ENCODE assay signal across 8 cellular contexts in genomic region chr10:33143160-33143728, GRCh38.
A peak's percentile ranks its signal among the peaks of the same experiment; 100 is the strongest.
DNase-seq lines count a peak whose midpoint lies in the region; ATAC-seq and TF ChIP-seq lines count a peak whose summit lies in the region.

No MANE protein-coding gene starts in this region.

- peaks cover 0 to 16% of the 10 kb centered on the region in 2 donors for H3K27me3 Mint-ChIP-seq in stimulated activated naive B cell treated with anti-CD40 and anti-IgM and Interleukin-4, amounts not matched to agents 10 μg/mL and 1 μg/mL and 100 μg/mL, for 72 hours

- no peak overlapping the region for H3K4me3 Mint-ChIP-seq in stimulated activated naive B cell treated with anti-CD40 and anti-IgM and Interleukin-4, amounts not matched to agents 10 μg/mL and 1 μg/mL and 100 μg/mL, for 72 hours

- no peak for TF ChIP-seq CTCF in fibroblast of the aortic adventitia (IDR thresholded peaks at IDR 0.05; ENCODE audit: insufficient read depth, low read length)

- ATAC-seq in stimulated activated naive B cell treated with anti-CD40 and anti-IgM and Interleukin-4, amounts not matched to agents 10 μg/mL and 1 μg/mL and 100 μg/mL, for 72 hours (replicated peaks) = peak; percentile 81 to 92
- ATAC-seq in HG02981 (IDR thresholded peaks at IDR 0.05; ENCODE audit: unreplicated experiment) (no peak), HG03520 (IDR thresholded peaks at IDR 0.05; ENCODE audit: unreplicated experiment) (no peak)

- DNase-seq in SIG-M5 treated with dmso at 0.1 percent for 504 hours (lab: John Stamatoyannopoulos, UW; ENCODE audit: unreplicated experiment) (peak; percentile 1), SIG-M5 (lab: John Stamatoyannopoulos, UW) (no peak), fibroblast of the aortic adventitia (ENCODE audit: low read depth) (peak; percentile 75), NCI-H82 (lab: John Stamatoyannopoulos, UW) (no peak)
- DNase-seq in activated CD4-positive, alpha-beta T cell treated with anti-CD3 and anti-CD28 coated beads, Interleukin-2, amount 50 U/mL, for 4 hours = peak; percentile 46 to 60
- DNase-seq in stimulated activated naive B cell treated with anti-CD40 and anti-IgM and Interleukin-4, amounts not matched to agents 10 μg/mL and 1 μg/mL and 100 μg/mL, for 72 hours = peak; percentile 5

- H3K4me1 Mint-ChIP-seq in stimulated activated naive B cell treated with anti-CD40 and anti-IgM and Interleukin-4, amounts not matched to agents 10 μg/mL and 1 μg/mL and 100 μg/mL, for 72 hours = peaks cover 6 to 20% of the 10 kb centered on the region in 2 donors

- H3K4me3 ChIP-seq in fibroblast of the aortic adventitia (ENCODE audit: low read depth, low read length) = no peak overlapping the region

- peaks cover 1 to 4% of the 10 kb centered on the region in 2 donors for H3K9me3 Mint-ChIP-seq in stimulated activated naive B cell treated with anti-CD40 and anti-IgM and Interleukin-4, amounts not matched to agents 10 μg/mL and 1 μg/mL and 100 μg/mL, for 72 hours

- H3K27ac Mint-ChIP-seq in stimulated activated naive B cell treated with anti-CD40 and anti-IgM and Interleukin-4, amounts not matched to agents 10 μg/mL and 1 μg/mL and 100 μg/mL, for 72 hours = no peak overlapping the region

- H3K36me3 Mint-ChIP-seq in stimulated activated naive B cell treated with anti-CD40 and anti-IgM and Interleukin-4, amounts not matched to agents 10 μg/mL and 1 μg/mL and 100 μg/mL, for 72 hours = peaks cover 0 to 4% of the 10 kb centered on the region in 2 donors

Comparison
In these comparisons a context has a peak if more than half of its experiments do, and no peak if none do; other contexts are left out.
1. DNase-seq: peak in SIG-M5 treated with dmso at 0.1 percent for 504 hours (single experiment), activated CD4-positive, alpha-beta T cell treated with anti-CD3 and anti-CD28 coated beads, Interleukin-2, amount 50 U/mL, for 4 hours (2 of 2), fibroblast of the aortic adventitia (single experiment) and stimulated activated naive B cell treated with anti-CD40 and anti-IgM and Interleukin-4, amounts not matched to agents 10 μg/mL and 1 μg/mL and 100 μg/mL, for 72 hours (single experiment); none in SIG-M5 (single experiment) and NCI-H82 (single experiment).
2. ATAC-seq: peak in stimulated activated naive B cell treated with anti-CD40 and anti-IgM and Interleukin-4, amounts not matched to agents 10 μg/mL and 1 μg/mL and 100 μg/mL, for 72 hours (2 of 2); none in HG02981 (single experiment) and HG03520 (single experiment).